15 cellular contexts compared by ENCODE assay signal in genomic region chr11:2709429-2709828, GRCh38. TPM values are rescaled to one million over a fixed set of nuclear protein-coding genes. Genes with fewer than 3 reads are reported as not detected.
A peak's percentile ranks its signal among the peaks of the same experiment; 100 is the strongest.
DNase-seq lines count a peak whose midpoint lies in the region; ATAC-seq and TF ChIP-seq lines count a peak whose summit lies in the region.
"Had no signal": no experiment of that assay in that cellular context is flagged by ENCODE, and none has a peak within 500 bp of the region (broad histone marks: within the 10 kb centered on the region; RNA-seq: fewer than 3 reads in every experiment).

No MANE protein-coding gene starts in this region.

- intact Hi-C loops in lower lobe of right lung (cut with DNase I) = no loop called here
- intact Hi-C loops in testis (cut with DNase I; ENCODE audit: low total_unique reads) = no loop called here

- 40 to 65% methylated on average over 8 of the region's 8 CpGs for WGBS in testis, 2 donors

- DNase-seq in NB4 (ENCODE audit: low read depth) (peak; percentile 54), fibroblast of gingiva (ENCODE audit: low read depth) (peak; percentile 42), lower lobe of right lung (no peak), testis (peak; percentile 25), NCI-H1417 treated with DMSO at 0.1 percent for 48 hours (lab: John Stamatoyannopoulos, UW) (no peak), Kasumi-1 (lab: John Stamatoyannopoulos, UW) (no peak)
- DNase-seq: activated CD4-positive, CD25-positive, alpha-beta regulatory T cell; activated CD8-positive, alpha-beta memory T cell treated with anti-CD3 and anti-CD28 coated beads, Interleukin-2, amount 50 U/mL, for 4 hours; activated naive CD8-positive, alpha-beta T cell treated with anti-CD3 and anti-CD28 coated beads, Interleukin-2, amount 10 ng/mL, durations not matched to agents 7 days and 5 days; DMS79 treated with DMSO at 0.1 percent for 48 hours; nucleus accumbens; stimulated activated CD4-positive, alpha-beta T cell treated with anti-CD3 and anti-CD28 coated beads, Interleukin-2, amount 100 ng/mL, for 24 hours had no signal

- H3K36me3 ChIP-seq in lower lobe of right lung = no peaks in the 10 kb centered on the region
- no peaks in the 10 kb centered on the region for H3K36me3 ChIP-seq in testis (ENCODE audit: low read depth, missing control alignments)
- H3K36me3 ChIP-seq: BLaER1 had no signal

- H3K4me3 ChIP-seq in NB4 (ENCODE audit: low read depth, low read length) (no peak overlapping the region), lower lobe of right lung (no peak overlapping the region), testis (no peak overlapping the region)
- H3K4me3 ChIP-seq: BLaER1 had no signal

- no peak for TF ChIP-seq CTCF in NB4 (IDR thresholded peaks at IDR 0.05; ENCODE audit: low read depth, low read length)
- TF ChIP-seq CTCF in lower lobe of right lung (IDR thresholded peaks at IDR 0.05) = no peak
- no peak for TF ChIP-seq CTCF in testis (IDR thresholded peaks at IDR 0.05)

- no peak for TF ChIP-seq POLR2A in NB4 (IDR thresholded peaks at IDR 0.05; ENCODE audit: extremely low read depth, insufficient read length)
- no peak for TF ChIP-seq POLR2A in testis (IDR thresholded peaks at IDR 0.05)

- H3K27me3 ChIP-seq in lower lobe of right lung (ENCODE audit: low read depth) (no peaks in the 10 kb centered on the region), testis (no peaks in the 10 kb centered on the region)
- H3K27me3 ChIP-seq: BLaER1 had no signal

- H3K27ac ChIP-seq in lower lobe of right lung = peak overlapping the region; percentile 72
- no peak overlapping the region for H3K27ac ChIP-seq in testis
- H3K27ac ChIP-seq: BLaER1 had no signal

- peak in 1 of 2 donors; percentile 25 for ATAC-seq in lower lobe of right lung
- ATAC-seq in HG02763 (IDR thresholded peaks at IDR 0.05; ENCODE audit: unreplicated experiment) = no peak
- no peak for ATAC-seq in HG02870 (IDR thresholded peaks at IDR 0.05; ENCODE audit: unreplicated experiment)

- no peaks in the 10 kb centered on the region for H3K9me3 ChIP-seq in lower lobe of right lung
- no peaks in the 10 kb centered on the region for H3K9me3 ChIP-seq in testis

- H3K4me1 ChIP-seq in lower lobe of right lung (no peaks in the 10 kb centered on the region), testis (no peaks in the 10 kb centered on the region)

RNA-seq across cellular contexts. Expression of gene KCNQ1OT1, which starts 9.6 kb away (rescaled TPM):
- total RNA-seq in lower lobe of right lung = 1.6 TPM
- 1 to 10 TPM; 4.0 to 5.9 TPM for total RNA-seq in testis
- polyA plus RNA-seq in testis (ENCODE audit: insufficient read depth, low read depth, low replicate concordance) = 0.20 TPM

Comparison
In these comparisons a context has a peak if more than half of its experiments do, and no peak if none do; other contexts are left out.
1. DNase-seq: peak in NB4 (single experiment), fibroblast of gingiva (single experiment) and testis (single experiment); none in lower lobe of right lung (single experiment), NCI-H1417 treated with DMSO at 0.1 percent for 48 hours (single experiment) and Kasumi-1 (0 of 2).